Comparison of ENCODE assay signal across 28 cellular contexts in genomic region chrY:7720970-7721369, GRCh38.
"Had no signal": no experiment of that assay in that cellular context is flagged by ENCODE, and none has a peak within 500 bp of the region (broad histone marks: within the 10 kb centered on the region; RNA-seq: fewer than 3 reads in every experiment).

No MANE protein-coding gene starts in this region.

- H3K36me3 ChIP-seq: adrenal gland, breast epithelium, SJSA1 had no signal

- DNase-seq: activated CD4-positive, alpha-beta T cell treated with anti-CD3 and anti-CD28 coated beads, Interleukin-2, amount 10 ng/mL, durations not matched to agents 24 days and 14 days; activated CD4-positive, alpha-beta T cell treated with anti-CD3 and anti-CD28 coated beads, Interleukin-2, amount 50 U/mL, for 4 hours; activated CD8-positive, alpha-beta T cell treated with anti-CD3 and anti-CD28 coated beads, Interleukin-2, amount 10 ng/mL, durations not matched to agents 7 days and 5 days; activated gamma-delta T cell; activated naive CD4-positive, alpha-beta T cell treated with anti-CD3 and anti-CD28 coated beads for 36 hours; activated T-cell treated with anti-CD3 and anti-CD28 coated beads, Interleukin-2, amount 50 U/mL, for 24 hours; adrenal gland; body of pancreas; caudate nucleus; cerebellar nuclear complex; NCI-H1105; NCI-H1417 treated with DMSO at 0.1 percent for 48 hours; NCI-H187 treated with DMSO at 0.1 percent for 48 hours; NCI-H2081; NCI-H345; NCI-H524 treated with DMSO at 0.1 percent for 48 hours; NCI-H748 treated with DMSO at 0.1 percent for 48 hours; NK-92 treated with Interleukin-12 subunit alpha and Interleukin-12 subunit beta, amount 100 ng/mL, for 24 hours; PC-9; SHP77 treated with DMSO at 0.1 percent for 48 hours; SK-N-SH had no signal

- H3K4me1 ChIP-seq: adrenal gland, body of pancreas, breast epithelium, SJSA1 had no signal

- H3K27ac ChIP-seq: adrenal gland, body of pancreas, breast epithelium, PC-9, SJSA1 had no signal

- H3K4me3 Mint-ChIP-seq: activated CD4-positive, alpha-beta T cell treated with anti-CD3 and anti-CD28 coated beads, Interleukin-2, amount 10 ng/mL, durations not matched to agents 24 days and 14 days; activated CD8-positive, alpha-beta T cell treated with anti-CD3 and anti-CD28 coated beads, Interleukin-2, amount 10 ng/mL, durations not matched to agents 7 days and 5 days; activated naive CD4-positive, alpha-beta T cell treated with anti-CD3 and anti-CD28 coated beads for 36 hours; activated T-cell treated with anti-CD3 and anti-CD28 coated beads, Interleukin-2, amount 50 U/mL, for 24 hours; T-helper 1 cell treated with Interleukin-12 subunit alpha and Interleukin-12 subunit beta and Interleukin-4 antibody, amounts not matched to agents 30 μg/mL and 1 μg/mL, for 36 hours; T-helper 2 cell treated with Interferon-gamma antibody and Interleukin-4, amounts not matched to agents 5 μg/mL and 100 μg/mL, for 36 hours had no signal

- H3K9me2 ChIP-seq: SK-N-SH had no signal

- H3K4me2 ChIP-seq: PC-9, SK-N-SH had no signal

- H3K4me3 ChIP-seq: adrenal gland, body of pancreas, breast epithelium, K562, PC-9, SJSA1 had no signal

- H3K27ac Mint-ChIP-seq: activated CD4-positive, alpha-beta T cell treated with anti-CD3 and anti-CD28 coated beads, Interleukin-2, amount 10 ng/mL, durations not matched to agents 24 days and 14 days; activated CD8-positive, alpha-beta T cell treated with anti-CD3 and anti-CD28 coated beads, Interleukin-2, amount 10 ng/mL, durations not matched to agents 7 days and 5 days; activated naive CD4-positive, alpha-beta T cell treated with anti-CD3 and anti-CD28 coated beads for 36 hours; activated naive CD4-positive, alpha-beta T cell treated with anti-CD3 and anti-CD28 coated beads, Interleukin-2, amount 50 U/mL, for 72 hours; activated T-cell treated with anti-CD3 and anti-CD28 coated beads, Interleukin-2, amount 50 U/mL, for 24 hours; activated T-helper 2 cell treated with anti-CD3 and anti-CD28 coated beads, Interferon-gamma antibody, Interleukin-2, Interleukin-4, amounts not matched to agents 10 μg/mL and 5 μg/mL and 100 μg/mL, durations not matched to agents 14 hours and 24 hours and 36 hours; T-helper 1 cell treated with Interleukin-12 subunit alpha and Interleukin-12 subunit beta and Interleukin-4 antibody, amounts not matched to agents 30 μg/mL and 1 μg/mL, for 36 hours; T-helper 2 cell treated with Interferon-gamma antibody and Interleukin-4, amounts not matched to agents 5 μg/mL and 100 μg/mL, for 36 hours had no signal

- ATAC-seq: activated CD8-positive, alpha-beta T cell treated with anti-CD3 and anti-CD28 coated beads, Interleukin-2, amount 10 ng/mL, durations not matched to agents 7 days and 5 days; activated naive CD4-positive, alpha-beta T cell treated with anti-CD3 and anti-CD28 coated beads, Interleukin-2, amount 50 U/mL, for 72 hours; body of pancreas; K562 had no signal

- H3K9me3 Mint-ChIP-seq: activated CD4-positive, alpha-beta T cell treated with anti-CD3 and anti-CD28 coated beads, Interleukin-2, amount 10 ng/mL, durations not matched to agents 24 days and 14 days; activated naive CD4-positive, alpha-beta T cell treated with anti-CD3 and anti-CD28 coated beads for 36 hours; activated naive CD4-positive, alpha-beta T cell treated with anti-CD3 and anti-CD28 coated beads, Interleukin-2, amount 50 U/mL, for 72 hours; activated T-cell treated with anti-CD3 and anti-CD28 coated beads, Interleukin-2, amount 50 U/mL, for 24 hours; activated T-helper 2 cell treated with anti-CD3 and anti-CD28 coated beads, Interferon-gamma antibody, Interleukin-2, Interleukin-4, amounts not matched to agents 10 μg/mL and 5 μg/mL and 100 μg/mL, durations not matched to agents 14 hours and 24 hours and 36 hours; T-helper 1 cell treated with Interleukin-12 subunit alpha and Interleukin-12 subunit beta and Interleukin-4 antibody, amounts not matched to agents 30 μg/mL and 1 μg/mL, for 36 hours; T-helper 2 cell treated with Interferon-gamma antibody and Interleukin-4, amounts not matched to agents 5 μg/mL and 100 μg/mL, for 36 hours had no signal

- H3K27me3 Mint-ChIP-seq: activated CD4-positive, alpha-beta T cell treated with anti-CD3 and anti-CD28 coated beads, Interleukin-2, amount 10 ng/mL, durations not matched to agents 24 days and 14 days; activated T-cell treated with anti-CD3 and anti-CD28 coated beads, Interleukin-2, amount 50 U/mL, for 24 hours had no signal

- H2AFZ ChIP-seq: PC-9 had no signal

- H3K4me1 Mint-ChIP-seq: activated CD4-positive, alpha-beta T cell treated with anti-CD3 and anti-CD28 coated beads, Interleukin-2, amount 10 ng/mL, durations not matched to agents 24 days and 14 days had no signal

- H3K9me3 ChIP-seq: adrenal gland, body of pancreas, breast epithelium, SJSA1, SK-N-SH had no signal

- H3K36me3 Mint-ChIP-seq: activated naive CD4-positive, alpha-beta T cell treated with anti-CD3 and anti-CD28 coated beads, Interleukin-2, amount 50 U/mL, for 72 hours had no signal
